ENCODE assay signal across 29 cellular contexts in genomic region chr11:78036313-78036712, GRCh38. TPM values are rescaled to one million over a fixed set of nuclear protein-coding genes. Genes with fewer than 3 reads are reported as not detected.
"Had no signal": no experiment of that assay in that cellular context is flagged by ENCODE, and none has a peak within 500 bp of the region (broad histone marks: within the 10 kb centered on the region; RNA-seq: fewer than 3 reads in every experiment).

No MANE protein-coding gene starts in this region.

- H3K36me3 ChIP-seq: ascending aorta had no signal

- H3K4me3 ChIP-seq: ascending aorta had no signal

- DNase-seq: activated B cell treated with CpG ODN at 0.5 μM for 24 hours; activated CD4-positive, alpha-beta memory T cell treated with anti-CD3 and anti-CD28 coated beads for 36 hours; activated CD4-positive, alpha-beta T cell treated with anti-CD3 and anti-CD28 coated beads for 1 hour; activated CD4-positive, alpha-beta T cell treated with anti-CD3 and anti-CD28 coated beads, Interleukin-2, amount 10 ng/mL, durations not matched to agents 24 days and 14 days; activated CD8-positive, alpha-beta memory T cell treated with anti-CD3 and anti-CD28 coated beads for 24 hours; activated effector memory CD4-positive, alpha-beta T cell treated with anti-CD3 and anti-CD28 coated beads, Interleukin-2, amount 50 U/mL, for 16 hours; activated naive CD4-positive, alpha-beta T cell treated with Interleukin-2 at 50 U/mL for 16 hours; activated naive CD8-positive, alpha-beta T cell treated with anti-CD3 and anti-CD28 coated beads, Interleukin-2, amount 50 U/mL, for 24 hours; activated T-cell treated with anti-CD3 and anti-CD28 coated beads, Interleukin-2, amount 50 U/mL, for 4 hours; amniotic stem cell; Karpas-422; MM.1S; NCI-H1105; NCI-H1436; NCI-H1694 treated with DMSO at 0.1 percent for 48 hours; NCI-H2029 treated with DMSO at 0.1 percent for 48 hours; NCI-H345; NCI-H510A; NCI-H526 treated with DMSO at 0.1 percent for 48 hours; NCI-H82; RPMI8226; SK-N-SH; T-helper 1 cell had no signal

- H3K27me3 ChIP-seq: ascending aorta had no signal

- H3K27ac ChIP-seq: ascending aorta had no signal

- H3K9ac ChIP-seq: SK-N-SH had no signal

- ATAC-seq: activated naive CD4-positive, alpha-beta T cell treated with anti-CD3 and anti-CD28 coated beads, Interleukin-2, amount 50 U/mL, for 72 hours; activated naive CD8-positive, alpha-beta T cell treated with anti-CD3 and anti-CD28 coated beads, Interleukin-2, amount 50 U/mL, for 24 hours; activated T-cell treated with anti-CD3 and anti-CD28 coated beads, Interleukin-2, amount 50 U/mL, for 4 hours; Panc1; Right ventricle myocardium inferior had no signal

- H3K9me3 ChIP-seq: ascending aorta, SK-N-SH had no signal

RNA-seq across cellular contexts. Expression of gene KCTD14, which starts 13.2 kb away (rescaled TPM):
- total RNA-seq: OCI-LY7 had no signal

RNA-seq across cellular contexts. Expression of gene THRSP, which starts 27.3 kb away (rescaled TPM):
- total RNA-seq: activated B cell treated with CpG ODN at 0.5 μM for 24 hours; activated CD4-positive, alpha-beta memory T cell treated with anti-CD3 and anti-CD28 coated beads for 36 hours; activated CD4-positive, alpha-beta T cell treated with anti-CD3 and anti-CD28 coated beads, Interleukin-2, amount 10 ng/mL, durations not matched to agents 24 days and 14 days; activated naive CD4-positive, alpha-beta T cell treated with anti-CD3 and anti-CD28 coated beads, Interleukin-2, amount 50 U/mL, for 72 hours; activated T-cell treated with anti-CD3 and anti-CD28 coated beads, Interleukin-2, amount 50 U/mL, for 4 hours; ascending aorta; OCI-LY7; T-helper 2 cell treated with Interferon-gamma antibody and Interleukin-4, amounts not matched to agents 100 ng/mL and 5 ng/mL, for 36 hours had no signal
